17 cellular contexts compared by ENCODE assay signal in genomic region chr21:32093758-32094463, GRCh38.
A peak's percentile ranks its signal among the peaks of the same experiment; 100 is the strongest.
DNase-seq lines count a peak whose midpoint lies in the region; TF ChIP-seq lines count a peak whose summit lies in the region.
"Had no signal": no experiment of that assay in that cellular context is flagged by ENCODE, and none has a peak within 500 bp of the region (broad histone marks: within the 10 kb centered on the region; RNA-seq: fewer than 3 reads in every experiment).

No MANE protein-coding gene starts in this region.

- H3K9ac ChIP-seq in neuronal stem cell (ENCODE audit: low read depth, low read length, poor library complexity) = no peak overlapping the region
- H3K9ac ChIP-seq: BLaER1 had no signal

- H3K27me3 ChIP-seq in right atrium auricular region = no peaks in the 10 kb centered on the region
- peaks cover 8% of the 10 kb centered on the region for H3K27me3 ChIP-seq in left ventricle myocardium inferior (ENCODE audit: low read depth)
- no peaks in the 10 kb centered on the region for H3K27me3 ChIP-seq in neuronal stem cell (ENCODE audit: control insufficient read depth in 3 of 3, insufficient read depth in 3 of 3, low read depth in 1 of 3, low read length in 3 of 3)
- H3K27me3 ChIP-seq: BLaER1 had no signal

- no peak overlapping the region for H2BK12ac ChIP-seq in neuronal stem cell (ENCODE audit: low read length)

- H3K4me3 ChIP-seq in right atrium auricular region (no peak overlapping the region), left ventricle myocardium inferior (no peak overlapping the region), neuronal stem cell (ENCODE audit: low read length in 2 of 2) (no peak overlapping the region)
- H3K4me3 ChIP-seq: BLaER1, HAP-1 had no signal

- intact Hi-C loops in left ventricle myocardium inferior (cut with micrococcal nuclease) = no loop called here

- no CpG with 5 or more reads among the region's 7 CpGs for WGBS in neuronal stem cell (ENCODE audit: extremely low coverage in 2 of 2, insufficient read length in 2 of 2, insufficient replicate concordance in 1 of 2), 2 donors

- H3K27ac ChIP-seq in right atrium auricular region (peak overlapping the region; percentile 55 to 63), left ventricle myocardium inferior (replicated peaks) (no peak overlapping the region), neuronal stem cell (replicated peaks; ENCODE audit: low read length) (no peak overlapping the region)
- H3K27ac ChIP-seq: 22Rv1, BLaER1, C4-2B had no signal

- H2BK5ac ChIP-seq in neuronal stem cell (ENCODE audit: low read length) = no peak overlapping the region

- H4K8ac ChIP-seq in neuronal stem cell (ENCODE audit: low read depth, low read length) = no peak overlapping the region

- H2BK15ac ChIP-seq in neuronal stem cell (ENCODE audit: low read length) = no peak overlapping the region

- H3K36me3 ChIP-seq in right atrium auricular region (no peaks in the 10 kb centered on the region), left ventricle myocardium inferior (no peaks in the 10 kb centered on the region), neuronal stem cell (replicated peaks in 1 of 2; ENCODE audit: control insufficient read depth in 2 of 2, insufficient read depth in 2 of 2, low read length in 2 of 2) (no peaks in the 10 kb centered on the region)
- H3K36me3 ChIP-seq: BLaER1, HAP-1 had no signal

- no peak overlapping the region for H3K14ac ChIP-seq in neuronal stem cell (ENCODE audit: low read length)

- H2AK5ac ChIP-seq in neuronal stem cell (ENCODE audit: low read depth, low read length) = no peak overlapping the region

- no peaks in the 10 kb centered on the region for H3K9me3 ChIP-seq in right atrium auricular region
- H3K9me3 ChIP-seq in left ventricle myocardium inferior (replicated peaks) = no peaks in the 10 kb centered on the region
- H3K9me3 ChIP-seq in neuronal stem cell (replicated peaks in 1 of 2; ENCODE audit: control insufficient read depth in 2 of 2, insufficient read depth in 1 of 2, low read depth in 1 of 2, low read length in 2 of 2) = no peaks in the 10 kb centered on the region
- H3K9me3 ChIP-seq: BLaER1, Caco-2, HAP-1 had no signal

- H3K4me1 ChIP-seq in right atrium auricular region (peaks cover 0 to 8% of the 10 kb centered on the region in 2 donors), left ventricle myocardium inferior (no peaks in the 10 kb centered on the region), neuronal stem cell (ENCODE audit: control insufficient read depth in 2 of 2, insufficient read depth in 1 of 2, low read depth in 1 of 2, low read length in 2 of 2) (no peaks in the 10 kb centered on the region)
- H3K4me1 ChIP-seq: BLaER1, Caco-2, HAP-1 had no signal

- no peak overlapping the region for H2BK120ac ChIP-seq in neuronal stem cell (ENCODE audit: low read depth, low read length)

- no peak for TF ChIP-seq CTCF in right atrium auricular region (IDR thresholded peaks at IDR 0.05)
- no peak for TF ChIP-seq CTCF in left ventricle myocardium inferior (IDR thresholded peaks at IDR 0.05; ENCODE audit: borderline replicate concordance)

- H3K79me1 ChIP-seq in neuronal stem cell (ENCODE audit: low read depth, low read length) = no peaks in the 10 kb centered on the region

- no peak overlapping the region for H4K91ac ChIP-seq in neuronal stem cell (ENCODE audit: low read depth, low read length, poor library complexity)

- no peak overlapping the region for H2AFZ ChIP-seq in neuronal stem cell (ENCODE audit: low read length)

- H3K4me2 ChIP-seq in neuronal stem cell (ENCODE audit: insufficient read depth, low read length, poor library complexity, severe bottlenecking) = no peak overlapping the region
- H3K4me2 ChIP-seq: BLaER1 had no signal

- H3K18ac ChIP-seq in neuronal stem cell (ENCODE audit: low read length) = peak overlapping the region; percentile 15

- H3K23ac ChIP-seq in neuronal stem cell (ENCODE audit: low read depth, low read length, poor library complexity) = no peak overlapping the region

- peak; percentile 12 for DNase-seq in NCI-H82 (lab: John Stamatoyannopoulos, UW)
- no peak for DNase-seq in NCI-H82 treated with DMSO at 0.1 percent for 48 hours (lab: John Stamatoyannopoulos, UW; ENCODE audit: unreplicated experiment)
- DNase-seq in right atrium auricular region (ENCODE audit: low spot score) = no peak
- DNase-seq in left ventricle myocardium inferior = no peak
- DNase-seq in neuronal stem cell (ENCODE audit: low spot score) = no peak
- no peak for DNase-seq in activated CD4-positive, alpha-beta T cell treated with anti-CD3 and anti-CD28 coated beads for 4 hours
- DNase-seq: Caco-2; CD4-positive, CD25-positive, alpha-beta regulatory T cell; CD8-positive, alpha-beta T cell; DMS153; DND-41; GOT3; HFFc6 had no signal

- H3K4ac ChIP-seq in neuronal stem cell (ENCODE audit: low read length) = no peak overlapping the region

Comparison
In these comparisons a context has a peak if more than half of its experiments do, and no peak if none do; other contexts are left out.
1. H3K27ac ChIP-seq: peak in right atrium auricular region (2 of 2); none in left ventricle myocardium inferior (single experiment) and neuronal stem cell (single experiment).